Comparison of ENCODE assay signal across 9 cellular contexts in genomic region chr5:176535655-176536131, GRCh38. TPM values are rescaled to one million over a fixed set of nuclear protein-coding genes. Genes with fewer than 3 reads are reported as not detected.
DNase-seq lines count a peak whose midpoint lies in the region; ATAC-seq and TF ChIP-seq lines count a peak whose summit lies in the region.
"Had no signal": no experiment of that assay in that cellular context is flagged by ENCODE, and none has a peak within 500 bp of the region (broad histone marks: within the 10 kb centered on the region; RNA-seq: fewer than 3 reads in every experiment).

No MANE protein-coding gene starts in this region.

- H3K4me1 ChIP-seq in upper lobe of right lung = peaks cover 54% of the 10 kb centered on the region

- no peaks in the 10 kb centered on the region for H3K36me3 Mint-ChIP-seq in HFFc6 (ENCODE audit: low read depth)

- H3K9me3 Mint-ChIP-seq in HFFc6 = no peaks in the 10 kb centered on the region

- intact Hi-C loops in lower leg skin (cut with DNase I; ENCODE audit: low total_unique reads) (loop anchor here (10.0 kb wide), 1 partner anchor 121 kb away; the partner anchor contains the start of gene CLTB), upper lobe of right lung (cut with DNase I) (no loop called here)

- H3K4me3 Mint-ChIP-seq in HFFc6 = peak overlapping the region; percentile 95

- ATAC-seq in upper lobe of right lung = no peak
- no peak for ATAC-seq in GM19455 (IDR thresholded peaks at IDR 0.05; ENCODE audit: unreplicated experiment)

- no peak for TF ChIP-seq CTCF in AG10803 (conservative IDR thresholded peaks at IDR 0.05; ENCODE audit: low read length)
- no peak for TF ChIP-seq CTCF in HFFc6 (IDR thresholded peaks at IDR 0.05)
- TF ChIP-seq CTCF in lower leg skin (IDR thresholded peaks at IDR 0.05) = no peak
- no peak for TF ChIP-seq CTCF in upper lobe of right lung (IDR thresholded peaks at IDR 0.05)

- no peaks in the 10 kb centered on the region; the same call in 1 of the 2 replicates for H3K27me3 Mint-ChIP-seq in HFFc6 (ENCODE audit: insufficient read depth)

- DNase-seq in AG10803 (ENCODE audit: low read depth) (no peak), HFFc6 (no peak), astrocyte of the hippocampus (ENCODE audit: low read depth, low spot score) (peak; percentile 46), lower leg skin (ENCODE audit: low spot score in 2 of 2) (no peak), upper lobe of right lung (no peak), SIG-M5 (lab: John Stamatoyannopoulos, UW) (no peak), NCI-H2081 treated with DMSO at 0.1 percent for 48 hours (lab: John Stamatoyannopoulos, UW) (no peak)

- H3K27ac ChIP-seq in upper lobe of right lung = peak overlapping the region; percentile 98

- H3K4me3 ChIP-seq in AG10803 (ENCODE audit: low read length) = peak overlapping the region; percentile 84
- peak overlapping the region; percentile 84 for H3K4me3 ChIP-seq in lower leg skin (ENCODE audit: low read depth, poor library complexity, severe bottlenecking)
- peak overlapping the region; percentile 98 for H3K4me3 ChIP-seq in upper lobe of right lung

- H3K4me1 Mint-ChIP-seq in HFFc6 (ENCODE audit: low read depth) = peaks cover 43% of the 10 kb centered on the region

- H3K9me3 ChIP-seq in upper lobe of right lung = no peaks in the 10 kb centered on the region

- peaks cover 14% of the 10 kb centered on the region for H3K36me3 ChIP-seq in upper lobe of right lung

- H3K27me3 ChIP-seq in upper lobe of right lung = no peaks in the 10 kb centered on the region

- WGBS in lower leg skin, 2 donors = 2 to 8% methylated on average over 2 to 10 of the region's 10 CpGs

- TF ChIP-seq POLR2A in lower leg skin (IDR thresholded peaks at IDR 0.05) = no peak

- H3K27ac Mint-ChIP-seq in HFFc6 = peak overlapping the region; percentile 98

RNA-seq across cellular contexts. Expression of gene RNF44, which starts 1.5 kb away (rescaled TPM):
- total RNA-seq in HFFc6 (2021; fragmentation: NEBNext Ultra II Directional; extraction: Animal tissue kit (Norgen Biotek cat#: 25700)) = 10 to 100 TPM; 10.6 to 13.4 (median 11.3) TPM
- total RNA-seq in lower leg skin = 10 to 100 TPM; 29.6 to 45.7 (median 33.7) TPM
- total RNA-seq in upper lobe of right lung = 48.0 TPM

RNA-seq across cellular contexts. Expression of gene CDHR2, which starts 13.4 kb away (rescaled TPM):
- total RNA-seq in HFFc6 (2021; fragmentation: NEBNext Ultra II Directional; extraction: Animal tissue kit (Norgen Biotek cat#: 25700)) = not detected
- under 1 TPM in 3 of 4 donors, not detected in 1; 0.15 to 0.19 (median 0.15) TPM for total RNA-seq in lower leg skin
- 0.35 TPM for total RNA-seq in upper lobe of right lung
- total RNA-seq: pulmonary artery endothelial cell had no signal
